In genomic region chr5:17952231-17952630, GRCh38 we compare ENCODE assay signal across 8 cellular contexts.
"Had no signal": no experiment of that assay in that cellular context is flagged by ENCODE, and none has a peak within 500 bp of the region (broad histone marks: within the 10 kb centered on the region; RNA-seq: fewer than 3 reads in every experiment).

No MANE protein-coding gene starts in this region.

- H3K4me1 ChIP-seq: left lung, vagina had no signal

- H3K27me3 ChIP-seq: hepatocyte, left lung, vagina had no signal

- H3K9me3 ChIP-seq: vagina had no signal

- DNase-seq: activated naive CD4-positive, alpha-beta T cell treated with anti-CD3 and anti-CD28 coated beads, Interleukin-2, amount 50 U/mL, for 16 hours; kidney; left lung; naive thymus-derived CD8-positive, alpha-beta T cell; occipital lobe had no signal

- ATAC-seq: left lung; naive thymus-derived CD8-positive, alpha-beta T cell; stimulated activated effector memory CD8-positive, alpha-beta T cell treated with anti-CD3 and anti-CD28 coated beads, Interleukin-12 subunit alpha, Interleukin-12 subunit beta, amount 100 ng/mL, for 72 hours had no signal

- FAIRE-seq: kidney had no signal

- H2AFZ ChIP-seq: hepatocyte had no signal

- H3K27ac ChIP-seq: hepatocyte, left lung, vagina had no signal

- H3K36me3 ChIP-seq: left lung, vagina had no signal

- H3K4me2 ChIP-seq: hepatocyte had no signal

- H3K4me3 ChIP-seq: hepatocyte, left lung, vagina had no signal

- H3K79me2 ChIP-seq: hepatocyte had no signal
